In genomic region chr12:32400114-32400672, GRCh38 we compare ENCODE assay signal across 1 cellular context.
A peak's percentile ranks its signal among the peaks of the same experiment; 100 is the strongest.
TF ChIP-seq lines count a peak whose summit lies in the region.

No MANE protein-coding gene starts in this region.

TF ChIP-seq in HepG2, 621 proteins besides CTCF, POLR2A, EP300 and RAD21 (continued from another document):
- TF ChIP-seq TFDP2 (CRISPR knock-in tag; IDR thresholded peaks at IDR 0.05) (no peak), ZSCAN30 (CRISPR knock-in tag; IDR thresholded peaks at IDR 0.05) (0 out of 2 replicates have a peak, but pooled peaks have one; percentile 79), GFI1 (CRISPR knock-in tag; IDR thresholded peaks at IDR 0.05; ENCODE audit: borderline replicate concordance) (0 out of 2 replicates have a peak, but pooled peaks have one; percentile 18), CENPBD1 (CRISPR knock-in tag; IDR thresholded peaks at IDR 0.05; ENCODE audit: borderline replicate concordance, low read depth) (no peak), SAP130 (CRISPR knock-in tag; IDR thresholded peaks at IDR 0.05; ENCODE audit: low read depth) (no peak), ZNF768 (CRISPR knock-in tag; IDR thresholded peaks at IDR 0.05) (no peak), ZNF350 (CRISPR knock-in tag; IDR thresholded peaks at IDR 0.05; ENCODE audit: borderline replicate concordance, low read depth) (no peak), ZBTB21 (CRISPR knock-in tag; IDR thresholded peaks at IDR 0.05) (no peak), CREBL2 (CRISPR knock-in tag; IDR thresholded peaks at IDR 0.05; ENCODE audit: borderline replicate concordance) (no peak), HOMEZ (CRISPR knock-in tag; IDR thresholded peaks at IDR 0.05; ENCODE audit: low read depth) (no peak), RAD51 (IDR thresholded peaks at IDR 0.05; ENCODE audit: borderline replicate concordance) (no peak), ZNF567 (CRISPR knock-in tag; IDR thresholded peaks at IDR 0.05; ENCODE audit: borderline replicate concordance) (no peak), ZBTB43 (CRISPR knock-in tag; conservative IDR thresholded peaks at IDR 0.05) (no peak), ZNF850 (CRISPR knock-in tag; conservative IDR thresholded peaks at IDR 0.05) (0 out of 2 replicates have a peak, but pooled peaks have one; percentile 26), MTF2 (CRISPR knock-in tag; IDR thresholded peaks at IDR 0.05; ENCODE audit: borderline replicate concordance) (0 out of 2 replicates have a peak, but pooled peaks have one; percentile 30), CHCHD3 (CRISPR knock-in tag; IDR thresholded peaks at IDR 0.05) (no peak), JDP2 (CRISPR knock-in tag; IDR thresholded peaks at IDR 0.05; ENCODE audit: borderline replicate concordance) (no peak), XRCC5 (optimal IDR thresholded peaks at IDR 0.05; ENCODE audit: low read length) (no peak), FOXC1 (CRISPR knock-in tag; IDR thresholded peaks at IDR 0.05; ENCODE audit: borderline replicate concordance) (peak; percentile 23; the same call in 1 of the 2 replicates), ZNF761 (CRISPR knock-in tag; conservative IDR thresholded peaks at IDR 0.05) (no peak), CCAR2 (optimal IDR thresholded peaks at IDR 0.05; ENCODE audit: low read depth, low read length) (no peak), ZNF576 (CRISPR knock-in tag; IDR thresholded peaks at IDR 0.05) (no peak), MIER2 (CRISPR knock-in tag; IDR thresholded peaks at IDR 0.05) (no peak), DPF2 (CRISPR knock-in tag; IDR thresholded peaks at IDR 0.05; ENCODE audit: borderline replicate concordance, low read depth) (no peak), ZNF251 (CRISPR knock-in tag; IDR thresholded peaks at IDR 0.05) (no peak), JUN (CRISPR knock-in tag; IDR thresholded peaks at IDR 0.05) (no peak), NR3C1 (CRISPR knock-in tag; IDR thresholded peaks at IDR 0.05) (no peak), REL (CRISPR knock-in tag; conservative IDR thresholded peaks at IDR 0.05) (no peak)
- TF ChIP-seq, protein P1, sequence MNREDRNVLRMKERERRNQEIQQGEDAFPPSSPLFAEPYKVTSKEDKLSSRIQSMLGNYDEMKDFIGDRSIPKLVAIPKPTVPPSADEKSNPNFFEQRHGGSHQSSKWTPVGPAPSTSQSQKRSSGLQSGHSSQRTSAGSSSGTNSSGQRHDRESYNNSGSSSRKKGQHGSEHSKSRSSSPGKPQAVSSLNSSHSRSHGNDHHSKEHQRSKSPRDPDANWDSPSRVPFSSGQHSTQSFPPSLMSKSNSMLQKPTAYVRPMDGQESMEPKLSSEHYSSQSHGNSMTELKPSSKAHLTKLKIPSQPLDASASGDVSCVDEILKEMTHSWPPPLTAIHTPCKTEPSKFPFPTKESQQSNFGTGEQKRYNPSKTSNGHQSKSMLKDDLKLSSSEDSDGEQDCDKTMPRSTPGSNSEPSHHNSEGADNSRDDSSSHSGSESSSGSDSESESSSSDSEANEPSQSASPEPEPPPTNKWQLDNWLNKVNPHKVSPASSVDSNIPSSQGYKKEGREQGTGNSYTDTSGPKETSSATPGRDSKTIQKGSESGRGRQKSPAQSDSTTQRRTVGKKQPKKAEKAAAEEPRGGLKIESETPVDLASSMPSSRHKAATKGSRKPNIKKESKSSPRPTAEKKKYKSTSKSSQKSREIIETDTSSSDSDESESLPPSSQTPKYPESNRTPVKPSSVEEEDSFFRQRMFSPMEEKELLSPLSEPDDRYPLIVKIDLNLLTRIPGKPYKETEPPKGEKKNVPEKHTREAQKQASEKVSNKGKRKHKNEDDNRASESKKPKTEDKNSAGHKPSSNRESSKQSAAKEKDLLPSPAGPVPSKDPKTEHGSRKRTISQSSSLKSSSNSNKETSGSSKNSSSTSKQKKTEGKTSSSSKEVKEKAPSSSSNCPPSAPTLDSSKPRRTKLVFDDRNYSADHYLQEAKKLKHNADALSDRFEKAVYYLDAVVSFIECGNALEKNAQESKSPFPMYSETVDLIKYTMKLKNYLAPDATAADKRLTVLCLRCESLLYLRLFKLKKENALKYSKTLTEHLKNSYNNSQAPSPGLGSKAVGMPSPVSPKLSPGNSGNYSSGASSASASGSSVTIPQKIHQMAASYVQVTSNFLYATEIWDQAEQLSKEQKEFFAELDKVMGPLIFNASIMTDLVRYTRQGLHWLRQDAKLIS (CRISPR knock-in tag; IDR thresholded peaks at IDR 0.05) = no peak
- TF ChIP-seq, protein P2, sequence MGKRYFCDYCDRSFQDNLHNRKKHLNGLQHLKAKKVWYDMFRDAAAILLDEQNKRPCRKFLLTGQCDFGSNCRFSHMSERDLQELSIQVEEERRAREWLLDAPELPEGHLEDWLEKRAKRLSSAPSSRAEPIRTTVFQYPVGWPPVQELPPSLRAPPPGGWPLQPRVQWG (CRISPR knock-in tag; IDR thresholded peaks at IDR 0.05; ENCODE audit: borderline replicate concordance, low read depth) = no peak
- TF ChIP-seq, protein P3, sequence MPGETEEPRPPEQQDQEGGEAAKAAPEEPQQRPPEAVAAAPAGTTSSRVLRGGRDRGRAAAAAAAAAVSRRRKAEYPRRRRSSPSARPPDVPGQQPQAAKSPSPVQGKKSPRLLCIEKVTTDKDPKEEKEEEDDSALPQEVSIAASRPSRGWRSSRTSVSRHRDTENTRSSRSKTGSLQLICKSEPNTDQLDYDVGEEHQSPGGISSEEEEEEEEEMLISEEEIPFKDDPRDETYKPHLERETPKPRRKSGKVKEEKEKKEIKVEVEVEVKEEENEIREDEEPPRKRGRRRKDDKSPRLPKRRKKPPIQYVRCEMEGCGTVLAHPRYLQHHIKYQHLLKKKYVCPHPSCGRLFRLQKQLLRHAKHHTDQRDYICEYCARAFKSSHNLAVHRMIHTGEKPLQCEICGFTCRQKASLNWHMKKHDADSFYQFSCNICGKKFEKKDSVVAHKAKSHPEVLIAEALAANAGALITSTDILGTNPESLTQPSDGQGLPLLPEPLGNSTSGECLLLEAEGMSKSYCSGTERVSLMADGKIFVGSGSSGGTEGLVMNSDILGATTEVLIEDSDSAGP (CRISPR knock-in tag; IDR thresholded peaks at IDR 0.05; ENCODE audit: borderline replicate concordance) = peak; percentile 52; the same call in 1 of the 2 replicates
- TF ChIP-seq, protein P4, sequence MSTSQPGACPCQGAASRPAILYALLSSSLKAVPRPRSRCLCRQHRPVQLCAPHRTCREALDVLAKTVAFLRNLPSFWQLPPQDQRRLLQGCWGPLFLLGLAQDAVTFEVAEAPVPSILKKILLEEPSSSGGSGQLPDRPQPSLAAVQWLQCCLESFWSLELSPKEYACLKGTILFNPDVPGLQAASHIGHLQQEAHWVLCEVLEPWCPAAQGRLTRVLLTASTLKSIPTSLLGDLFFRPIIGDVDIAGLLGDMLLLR (CRISPR knock-in tag; IDR thresholded peaks at IDR 0.05) = no peak
